ENCODE assay signal across 9 cellular contexts in genomic region chr6:157597461-157598312, GRCh38.
A peak's percentile ranks its signal among the peaks of the same experiment; 100 is the strongest.
DNase-seq lines count a peak whose midpoint lies in the region; ATAC-seq and TF ChIP-seq lines count a peak whose summit lies in the region.
"Had no signal": no experiment of that assay in that cellular context is flagged by ENCODE, and none has a peak within 500 bp of the region (broad histone marks: within the 10 kb centered on the region; RNA-seq: fewer than 3 reads in every experiment).

No MANE protein-coding gene starts in this region.

- intact Hi-C loops in Caco-2 (cut with micrococcal nuclease; ENCODE audit: unreplicated experiment): loop anchor here (1.0 kb wide), 7 partner anchors 11 to 283 kb away; no protein-coding TSS in a partner anchor

- H3K9me3 ChIP-seq in Caco-2 (no peaks in the 10 kb centered on the region), HAP-1 (no peaks in the 10 kb centered on the region)

- H3K36me3 Mint-ChIP-seq in Caco-2 (ENCODE audit: insufficient read depth, unreplicated experiment): peaks cover 14% of the 10 kb centered on the region

- H3K4me1 ChIP-seq in Caco-2: peaks cover 12% of the 10 kb centered on the region
- H3K4me1 ChIP-seq in HAP-1: no peaks in the 10 kb centered on the region

- H3K9me3 Mint-ChIP-seq in Caco-2 (ENCODE audit: unreplicated experiment): no peaks in the 10 kb centered on the region

- peak overlapping the region; percentile 8 for H3K4me3 Mint-ChIP-seq in Caco-2 (ENCODE audit: unreplicated experiment)

- peak; percentile 62 to 73 for DNase-seq in Caco-2
- peak; percentile 20 to 62 for DNase-seq in HAP-1 (ENCODE audit: low spot score in 2 of 2)
- DNase-seq in RPMI7951 (ENCODE audit: low read depth): peak; percentile 42
- DNase-seq in astrocyte of the spinal cord (ENCODE audit: low read depth, low spot score): peak; percentile 41
- DNase-seq in iPS-NIHi11 (ENCODE audit: low spot score): peak; percentile 64
- peak; percentile 11 to 31 (median 16) for DNase-seq in stimulated activated CD4-positive, alpha-beta T cell treated with anti-CD3 and anti-CD28 coated beads, Interleukin-12 subunit alpha, Interleukin-12 subunit beta, amount 100 ng/mL, for 48 hours (ENCODE audit: low read depth in 2 of 3, low spot score in 1 of 3)
- no peak for DNase-seq in cortex of kidney (lab: John Stamatoyannopoulos, UW)

- peaks cover 23% of the 10 kb centered on the region for H3K4me1 Mint-ChIP-seq in Caco-2 (ENCODE audit: low read depth, unreplicated experiment)

- no peaks in the 10 kb centered on the region for H3K27me3 Mint-ChIP-seq in Caco-2 (ENCODE audit: insufficient read depth, unreplicated experiment)

- H3K36me3 ChIP-seq in Caco-2 (ENCODE audit: control insufficient read depth, insufficient read depth, low read length): no peaks in the 10 kb centered on the region
- no peaks in the 10 kb centered on the region; the same call in 1 of the 2 replicates for H3K36me3 ChIP-seq in HAP-1 (replicated peaks)

- in situ Hi-C loops in HAP-1 (cut with MboI; ENCODE audit: low sequenced_read_pairs) (no loop called here), astrocyte of the spinal cord (cut with HindIII; ENCODE audit: low sequenced_read_pairs) (no loop called here)

- H3K27me3 ChIP-seq in Caco-2 (replicated peaks; ENCODE audit: control insufficient read depth, insufficient read depth, low read length) (no peaks in the 10 kb centered on the region), HAP-1 (ENCODE audit: low read depth) (no peaks in the 10 kb centered on the region)

- POLR2A ChIA-PET in Caco-2 (lab: Charles Lee): interaction anchor here (0.8 kb wide), 1 partner anchor 11 kb away, joined by 4 read pairs; no protein-coding TSS in a partner anchor

- ATAC-seq in GM18502 (IDR thresholded peaks at IDR 0.05; ENCODE audit: poor library complexity, unreplicated experiment): no peak

- TF ChIP-seq CTCF in Caco-2 (IDR thresholded peaks at IDR 0.05; ENCODE audit: insufficient read depth in 1 of 2, low read depth in 1 of 2, low read length in 1 of 2, severe bottlenecking in 1 of 2, unreplicated experiment in 1 of 2) (peak; percentile 67 to 68), astrocyte of the spinal cord (IDR thresholded peaks at IDR 0.05; ENCODE audit: low read depth, low read length) (peak; percentile 66)

- no TSS peak for BruUV-seq in Caco-2 (replicated peaks; lab: Mats Ljungman, UMichigan)

- H3K4me3 ChIP-seq in Caco-2 (ENCODE audit: low read depth, low read length): no peak overlapping the region
- no peak overlapping the region for H3K4me3 ChIP-seq in HAP-1
- H3K4me3 ChIP-seq in astrocyte of the spinal cord (ENCODE audit: low read depth, low read length): no peak overlapping the region
- H3K4me3 ChIP-seq: SK-N-MC had no signal

- CTCF ChIA-PET in Caco-2 (lab: Charles Lee): interaction anchor here (0.6 to 1.8 kb wide), 6 partner anchors 11 to 283 kb away, joined by 3 to 10 read pairs (median 4); no protein-coding TSS in a partner anchor

- peak overlapping the region; percentile 76 for H3K27ac Mint-ChIP-seq in Caco-2 (ENCODE audit: unreplicated experiment)
